ENCODE assay signal across 21 cellular contexts in genomic region chr5:96904054-96904931, GRCh38. TPM values are rescaled to one million over a fixed set of nuclear protein-coding genes. Genes with fewer than 3 reads are reported as not detected.
A peak's percentile ranks its signal among the peaks of the same experiment; 100 is the strongest.
DNase-seq lines count a peak whose midpoint lies in the region; ATAC-seq and TF ChIP-seq lines count a peak whose summit lies in the region.
"Had no signal": no experiment of that assay in that cellular context is flagged by ENCODE, and none has a peak within 500 bp of the region (broad histone marks: within the 10 kb centered on the region; RNA-seq: fewer than 3 reads in every experiment).

No MANE protein-coding gene starts in this region.

- no peaks in the 10 kb centered on the region for H3K9me3 Mint-ChIP-seq in activated naive CD8-positive, alpha-beta T cell (ENCODE audit: low read depth)
- H3K9me3 Mint-ChIP-seq in activated naive CD8-positive, alpha-beta T cell treated with anti-CD3 and anti-CD28 coated beads, Interleukin-2, amount 50 U/mL, for 24 hours, result no peaks in the 10 kb centered on the region
- no peaks in the 10 kb centered on the region for H3K9me3 Mint-ChIP-seq in activated B cell treated with CpG ODN at 0.5 μM for 24 hours
- peaks cover 0 to 1% of the 10 kb centered on the region in 2 donors for H3K9me3 Mint-ChIP-seq in stimulated activated naive B cell treated with anti-CD40 and anti-IgM and Interleukin-4, amounts not matched to agents 10 μg/mL and 1 μg/mL and 100 μg/mL, for 72 hours
- no peaks in the 10 kb centered on the region for H3K9me3 Mint-ChIP-seq in activated CD8-positive, alpha-beta memory T cell treated with anti-CD3 and anti-CD28 coated beads, Interleukin-2, amount 10 ng/mL, durations not matched to agents 7 days and 5 days (ENCODE audit: low read depth)
- H3K9me3 Mint-ChIP-seq: brain; stimulated activated naive CD8-positive, alpha-beta T cell treated with anti-CD3 and anti-CD28 coated beads, Interleukin-15, Interleukin-2, amounts not matched to agents 100 ng/mL and 50 ng/mL, for 24 hours had no signal

- no peaks in the 10 kb centered on the region for H3K27me3 ChIP-seq in upper lobe of right lung
- H3K27me3 ChIP-seq: dorsolateral prefrontal cortex, esophagus muscularis mucosa, hepatocyte, spleen had no signal

- H3K27ac Mint-ChIP-seq in activated naive CD8-positive, alpha-beta T cell, result peak overlapping the region; percentile 58
- no peak overlapping the region for H3K27ac Mint-ChIP-seq in activated naive CD8-positive, alpha-beta T cell treated with anti-CD3 and anti-CD28 coated beads, Interleukin-2, amount 50 U/mL, for 24 hours
- peak overlapping the region; percentile 37 for H3K27ac Mint-ChIP-seq in activated B cell treated with CpG ODN at 0.5 μM for 24 hours
- peak overlapping the region; percentile 62 for H3K27ac Mint-ChIP-seq in stimulated activated naive B cell treated with anti-CD40 and anti-IgM and Interleukin-4, amounts not matched to agents 10 μg/mL and 1 μg/mL and 100 μg/mL, for 72 hours
- no peak overlapping the region for H3K27ac Mint-ChIP-seq in activated CD8-positive, alpha-beta memory T cell treated with anti-CD3 and anti-CD28 coated beads, Interleukin-2, amount 10 ng/mL, durations not matched to agents 7 days and 5 days
- H3K27ac Mint-ChIP-seq: brain; stimulated activated naive CD8-positive, alpha-beta T cell treated with anti-CD3 and anti-CD28 coated beads, Interleukin-15, Interleukin-2, amounts not matched to agents 100 ng/mL and 50 ng/mL, for 24 hours had no signal

- no peak for ATAC-seq in activated naive CD8-positive, alpha-beta T cell treated with anti-CD3 and anti-CD28 coated beads, Interleukin-2, amount 50 U/mL, for 24 hours
- ATAC-seq in activated B cell treated with CpG ODN at 0.5 μM for 24 hours (ENCODE audit: low read depth) (no peak), upper lobe of right lung (no peak)
- ATAC-seq in stimulated activated naive B cell treated with anti-CD40 and anti-IgM and Interleukin-4, amounts not matched to agents 10 μg/mL and 1 μg/mL and 100 μg/mL, for 72 hours (replicated peaks), result no peak
- no peak for ATAC-seq in activated CD8-positive, alpha-beta memory T cell treated with anti-CD3 and anti-CD28 coated beads, Interleukin-2, amount 10 ng/mL, durations not matched to agents 7 days and 5 days

- H3K4me1 ChIP-seq in upper lobe of right lung, result no peaks in the 10 kb centered on the region
- H3K4me1 ChIP-seq: esophagus muscularis mucosa had no signal

- intact Hi-C loops in activated B cell treated with CpG ODN at 0.5 μM for 24 hours (cut with micrococcal nuclease) (loop anchor here (2.0 kb wide), 1 partner anchor 17 kb away; no protein-coding TSS in a partner anchor), upper lobe of right lung (cut with DNase I) (no loop called here)

- H3K4me3 ChIP-seq in upper lobe of right lung, result no peak overlapping the region
- H3K4me3 ChIP-seq: dorsolateral prefrontal cortex, esophagus muscularis mucosa, hepatocyte, spleen had no signal

- no peaks in the 10 kb centered on the region for H3K27me3 Mint-ChIP-seq in activated naive CD8-positive, alpha-beta T cell
- H3K27me3 Mint-ChIP-seq in activated naive CD8-positive, alpha-beta T cell treated with anti-CD3 and anti-CD28 coated beads, Interleukin-2, amount 50 U/mL, for 24 hours, result no peaks in the 10 kb centered on the region
- no peaks in the 10 kb centered on the region for H3K27me3 Mint-ChIP-seq in activated B cell treated with CpG ODN at 0.5 μM for 24 hours
- no peaks in the 10 kb centered on the region for H3K27me3 Mint-ChIP-seq in stimulated activated naive B cell treated with anti-CD40 and anti-IgM and Interleukin-4, amounts not matched to agents 10 μg/mL and 1 μg/mL and 100 μg/mL, for 72 hours
- H3K27me3 Mint-ChIP-seq in activated CD8-positive, alpha-beta memory T cell treated with anti-CD3 and anti-CD28 coated beads, Interleukin-2, amount 10 ng/mL, durations not matched to agents 7 days and 5 days, result no peaks in the 10 kb centered on the region
- H3K27me3 Mint-ChIP-seq: brain; stimulated activated naive CD8-positive, alpha-beta T cell treated with anti-CD3 and anti-CD28 coated beads, Interleukin-15, Interleukin-2, amounts not matched to agents 100 ng/mL and 50 ng/mL, for 24 hours had no signal

- H3K9me3 ChIP-seq in upper lobe of right lung, result no peaks in the 10 kb centered on the region
- H3K9me3 ChIP-seq: esophagus muscularis mucosa, spleen had no signal

- peaks cover 54% of the 10 kb centered on the region for H3K36me3 ChIP-seq in upper lobe of right lung

- H3K4me3 Mint-ChIP-seq in activated naive CD8-positive, alpha-beta T cell, result no peak overlapping the region
- no peak overlapping the region for H3K4me3 Mint-ChIP-seq in activated naive CD8-positive, alpha-beta T cell treated with anti-CD3 and anti-CD28 coated beads, Interleukin-2, amount 50 U/mL, for 24 hours
- H3K4me3 Mint-ChIP-seq in activated B cell treated with CpG ODN at 0.5 μM for 24 hours, result no peak overlapping the region
- H3K4me3 Mint-ChIP-seq in stimulated activated naive B cell treated with anti-CD40 and anti-IgM and Interleukin-4, amounts not matched to agents 10 μg/mL and 1 μg/mL and 100 μg/mL, for 72 hours, result no peak overlapping the region
- no peak overlapping the region for H3K4me3 Mint-ChIP-seq in activated CD8-positive, alpha-beta memory T cell treated with anti-CD3 and anti-CD28 coated beads, Interleukin-2, amount 10 ng/mL, durations not matched to agents 7 days and 5 days
- H3K4me3 Mint-ChIP-seq: brain; stimulated activated naive CD8-positive, alpha-beta T cell treated with anti-CD3 and anti-CD28 coated beads, Interleukin-15, Interleukin-2, amounts not matched to agents 100 ng/mL and 50 ng/mL, for 24 hours had no signal

- no peak for DNase-seq in activated naive CD8-positive, alpha-beta T cell treated with anti-CD3 and anti-CD28 coated beads, Interleukin-2, amount 50 U/mL, for 24 hours
- DNase-seq in activated B cell treated with CpG ODN at 0.5 μM for 24 hours, result no peak
- peak; percentile 74 for DNase-seq in foreskin melanocyte
- no peak for DNase-seq in stimulated activated naive B cell treated with anti-CD40 and anti-IgM and Interleukin-4, amounts not matched to agents 10 μg/mL and 1 μg/mL and 100 μg/mL, for 72 hours
- DNase-seq in activated CD8-positive, alpha-beta memory T cell treated with anti-CD3 and anti-CD28 coated beads, Interleukin-2, amount 10 ng/mL, durations not matched to agents 7 days and 5 days, result no peak
- DNase-seq in activated naive CD4-positive, alpha-beta T cell (lab: John Stamatoyannopoulos, UW), result no peak
- DNase-seq in upper lobe of right lung, result no peak
- DNase-seq: activated CD4-positive, alpha-beta T cell treated with anti-CD3 and anti-CD28 coated beads, Interleukin-2, amount 50 U/mL, for 1 hour; Calu3; dorsolateral prefrontal cortex; NCI-H187; NCI-H446 treated with DMSO at 0.1 percent for 48 hours; posterior cingulate gyrus; SIG-M5; spleen; T-helper 9 cell had no signal

- TF ChIP-seq CTCF in activated B cell treated with CpG ODN at 0.5 μM for 24 hours (IDR thresholded peaks at IDR 0.05), result no peak
- no peak for TF ChIP-seq CTCF in upper lobe of right lung (IDR thresholded peaks at IDR 0.05)

- peaks cover 23% of the 10 kb centered on the region for H3K36me3 Mint-ChIP-seq in activated naive CD8-positive, alpha-beta T cell
- peaks cover 46% of the 10 kb centered on the region for H3K36me3 Mint-ChIP-seq in activated naive CD8-positive, alpha-beta T cell treated with anti-CD3 and anti-CD28 coated beads, Interleukin-2, amount 50 U/mL, for 24 hours (ENCODE audit: low read depth)
- H3K36me3 Mint-ChIP-seq in activated B cell treated with CpG ODN at 0.5 μM for 24 hours (ENCODE audit: low read depth), result peaks cover 75% of the 10 kb centered on the region
- peaks cover 47 to 51% of the 10 kb centered on the region in 2 donors for H3K36me3 Mint-ChIP-seq in stimulated activated naive B cell treated with anti-CD40 and anti-IgM and Interleukin-4, amounts not matched to agents 10 μg/mL and 1 μg/mL and 100 μg/mL, for 72 hours
- peaks cover 66% of the 10 kb centered on the region for H3K36me3 Mint-ChIP-seq in activated CD8-positive, alpha-beta memory T cell treated with anti-CD3 and anti-CD28 coated beads, Interleukin-2, amount 10 ng/mL, durations not matched to agents 7 days and 5 days
- H3K36me3 Mint-ChIP-seq: brain had no signal

- POLR2A ChIA-PET in activated B cell treated with CpG ODN at 0.5 μM for 24 hours (lab: Charles Lee), result interaction anchor here (0.6 to 2.8 kb wide), 7 partner anchors 11 to 96 kb away, joined by 3 to 7 read pairs (median 3); partner anchors contain the start of genes ERAP1, ERAP2 and LNPEP

- no peak overlapping the region for H3K27ac ChIP-seq in upper lobe of right lung
- H3K27ac ChIP-seq: dorsolateral prefrontal cortex, esophagus muscularis mucosa, hepatocyte had no signal

- H3K4me1 Mint-ChIP-seq in activated naive CD8-positive, alpha-beta T cell (ENCODE audit: low read depth), result peaks cover 30% of the 10 kb centered on the region
- H3K4me1 Mint-ChIP-seq in activated naive CD8-positive, alpha-beta T cell treated with anti-CD3 and anti-CD28 coated beads, Interleukin-2, amount 50 U/mL, for 24 hours, result peaks cover 11% of the 10 kb centered on the region
- H3K4me1 Mint-ChIP-seq in activated B cell treated with CpG ODN at 0.5 μM for 24 hours, result peaks cover 15% of the 10 kb centered on the region
- H3K4me1 Mint-ChIP-seq in stimulated activated naive B cell treated with anti-CD40 and anti-IgM and Interleukin-4, amounts not matched to agents 10 μg/mL and 1 μg/mL and 100 μg/mL, for 72 hours, result peaks cover 14 to 20% of the 10 kb centered on the region in 2 donors
- peaks cover 9% of the 10 kb centered on the region for H3K4me1 Mint-ChIP-seq in activated CD8-positive, alpha-beta memory T cell treated with anti-CD3 and anti-CD28 coated beads, Interleukin-2, amount 10 ng/mL, durations not matched to agents 7 days and 5 days
- H3K4me1 Mint-ChIP-seq: brain had no signal

- CTCF ChIA-PET in activated B cell treated with CpG ODN at 0.5 μM for 24 hours (lab: Charles Lee), result interaction anchor here (1.0 to 1.6 kb wide), 3 partner anchors 29 to 35 kb away, joined by 4 to 11 read pairs (median 5); partner anchors contain the start of gene LNPEP
- CTCF ChIA-PET in activated CD8-positive, alpha-beta memory T cell treated with anti-CD3 and anti-CD28 coated beads, Interleukin-2, amount 10 ng/mL, durations not matched to agents 7 days and 5 days (lab: Charles Lee), result interaction anchor here (0.8 to 1.3 kb wide), 4 partner anchors 19 to 178 kb away, joined by 3 to 4 read pairs (median 3); no protein-coding TSS in a partner anchor

RNA-seq across cellular contexts. Expression of gene ERAP2, which starts 28.0 kb away (rescaled TPM):
- total RNA-seq in activated B cell treated with CpG ODN at 0.5 μM for 24 hours, result 63.1 and 80.9 TPM in 2 replicates
- total RNA-seq in activated CD8-positive, alpha-beta memory T cell treated with anti-CD3 and anti-CD28 coated beads, Interleukin-2, amount 10 ng/mL, durations not matched to agents 7 days and 5 days, result 100 to 1,000 TPM in 1 of 2 experiments, 10 to 100 TPM in 1; 89.3 to 105 TPM
- 26.9 TPM for total RNA-seq in upper lobe of right lung

RNA-seq across cellular contexts. Expression of gene LNPEP, which starts 31.6 kb away (rescaled TPM):
- total RNA-seq in activated B cell treated with CpG ODN at 0.5 μM for 24 hours (88.8 and 96.5 TPM in 2 replicates), upper lobe of right lung (50.6 TPM)
- total RNA-seq in activated CD8-positive, alpha-beta memory T cell treated with anti-CD3 and anti-CD28 coated beads, Interleukin-2, amount 10 ng/mL, durations not matched to agents 7 days and 5 days, result 10 to 100 TPM; 67.4 to 80.4 TPM

Comparison
In these comparisons a context has a peak if more than half of its experiments do, and no peak if none do; other contexts are left out.
1. H3K27ac Mint-ChIP-seq: peak in activated naive CD8-positive, alpha-beta T cell (single experiment), activated B cell treated with CpG ODN at 0.5 μM for 24 hours (single experiment) and stimulated activated naive B cell treated with anti-CD40 and anti-IgM and Interleukin-4, amounts not matched to agents 10 μg/mL and 1 μg/mL and 100 μg/mL, for 72 hours (single experiment); none in activated naive CD8-positive, alpha-beta T cell treated with anti-CD3 and anti-CD28 coated beads, Interleukin-2, amount 50 U/mL, for 24 hours (single experiment) and activated CD8-positive, alpha-beta memory T cell treated with anti-CD3 and anti-CD28 coated beads, Interleukin-2, amount 10 ng/mL, durations not matched to agents 7 days and 5 days (single experiment).